14 cellular contexts compared by ENCODE assay signal in the genomic region with DNA sequence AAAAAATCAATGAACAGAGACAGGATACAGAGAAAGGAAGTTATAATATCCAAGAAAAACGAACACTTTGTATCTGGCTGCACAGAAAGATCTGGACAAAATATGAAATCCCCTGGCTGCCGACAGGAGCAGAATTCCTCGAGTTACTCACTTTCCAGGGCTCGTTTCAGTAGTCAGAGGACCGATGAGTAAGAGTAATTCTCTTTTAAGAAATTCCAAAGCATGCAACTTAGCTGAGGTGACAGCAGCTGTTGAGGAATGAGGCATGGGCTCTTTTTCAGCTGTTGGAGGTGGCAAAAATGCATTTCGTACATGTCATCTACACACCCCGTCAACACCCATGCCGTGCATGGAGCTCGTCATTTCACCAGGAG.
DNase-seq lines count a peak whose midpoint lies in the region; ATAC-seq, FAIRE-seq and TF ChIP-seq lines count a peak whose summit lies in the region.
"Had no signal": no experiment of that assay in that cellular context is flagged by ENCODE, and none has a peak within 500 bp of the region (broad histone marks: within the 10 kb centered on the region; RNA-seq: fewer than 3 reads in every experiment).

No MANE protein-coding gene starts in this region.

- POLR2A ChIA-PET in SK-N-SH (lab: Yijun Ruan, JAX): no interaction called here

- peak overlapping the region; percentile 81 for H3K27ac ChIP-seq in astrocyte (ENCODE audit: low read depth, low read length)
- peak overlapping the region; percentile 65 for H3K27ac ChIP-seq in left ventricle myocardium inferior (replicated peaks)
- no peak overlapping the region for H3K27ac ChIP-seq in SK-N-SH (ENCODE audit: low read depth in 2 of 2, low read length in 1 of 2)

- no peaks in the 10 kb centered on the region for H3K9me3 ChIP-seq in astrocyte (ENCODE audit: insufficient read depth, low read depth, low read length)
- no peaks in the 10 kb centered on the region for H3K9me3 ChIP-seq in left ventricle myocardium inferior (replicated peaks)
- H3K9me3 ChIP-seq in SK-N-SH: no peaks in the 10 kb centered on the region

- H3K27ac Mint-ChIP-seq in astrocyte (ENCODE audit: unreplicated experiment): peak overlapping the region; percentile 72
- H3K27ac Mint-ChIP-seq: activated T-cell treated with anti-CD3 and anti-CD28 coated beads, Interleukin-2, amount 50 U/mL, for 24 hours; CD8-positive, alpha-beta memory T cell had no signal

- peak overlapping the region; percentile 82 for H3K9ac ChIP-seq in astrocyte (ENCODE audit: low read length)
- H3K9ac ChIP-seq in SK-N-SH: no peak overlapping the region

- no peaks in the 10 kb centered on the region for H3K27me3 ChIP-seq in astrocyte (ENCODE audit: insufficient read depth, low read length)
- no peaks in the 10 kb centered on the region for H3K27me3 ChIP-seq in left ventricle myocardium inferior (ENCODE audit: low read depth)
- H3K27me3 ChIP-seq in SK-N-SH (ENCODE audit: insufficient read depth): no peaks in the 10 kb centered on the region

- H2AFZ ChIP-seq in astrocyte (ENCODE audit: low read depth, low read length): peak overlapping the region; percentile 91
- H2AFZ ChIP-seq in SK-N-SH (ENCODE audit: low read depth): no peak overlapping the region

- no peaks in the 10 kb centered on the region for H3K79me2 ChIP-seq in astrocyte (ENCODE audit: insufficient read depth, low read length)
- H3K79me2 ChIP-seq in SK-N-SH (ENCODE audit: insufficient read depth): no peaks in the 10 kb centered on the region

- no peak for TF ChIP-seq CTCF in astrocyte (IDR thresholded peaks at IDR 0.05; ENCODE audit: insufficient read depth, low read depth, low read length)
- peak; percentile 28 for TF ChIP-seq CTCF in left ventricle myocardium inferior (IDR thresholded peaks at IDR 0.05; ENCODE audit: borderline replicate concordance)
- TF ChIP-seq CTCF in SK-N-SH (IDR thresholded peaks at IDR 0.05): no peak

- H3K9me3 Mint-ChIP-seq in astrocyte (ENCODE audit: unreplicated experiment): peaks cover 7% of the 10 kb centered on the region
- H3K9me3 Mint-ChIP-seq: activated T-cell treated with anti-CD3 and anti-CD28 coated beads, Interleukin-2, amount 50 U/mL, for 24 hours; CD8-positive, alpha-beta memory T cell had no signal

- peaks cover 17% of the 10 kb centered on the region for H3K4me1 Mint-ChIP-seq in astrocyte (ENCODE audit: low read depth, unreplicated experiment)
- H3K4me1 Mint-ChIP-seq: CD8-positive, alpha-beta memory T cell had no signal

- intact Hi-C loops in left ventricle myocardium inferior (cut with micrococcal nuclease): no loop called here

- H3F3A ChIP-seq in SK-N-SH (replicated peaks; ENCODE audit: insufficient read depth): no peaks in the 10 kb centered on the region

- FAIRE-seq in astrocyte (lab: Jason Lieb, UNC) (peak; percentile 91), HTR-8/SVneo (lab: Jason Lieb, UNC) (no peak)

- WGBS in SK-N-SH (ENCODE audit: low lambda C conversion rate): 14% methylated on average over 5 of the region's 9 CpGs

- ATAC-seq in GM18868 (IDR thresholded peaks at IDR 0.05; ENCODE audit: unreplicated experiment): no peak
- ATAC-seq in GM19452 (IDR thresholded peaks at IDR 0.05; ENCODE audit: unreplicated experiment): no peak

- no peak for TF ChIP-seq EP300 in SK-N-SH (IDR thresholded peaks at IDR 0.05; ENCODE audit: borderline replicate concordance in 1 of 2, low read depth in 1 of 2, low read length in 1 of 2)

- peak overlapping the region; percentile 86 for H3K4me2 ChIP-seq in astrocyte (ENCODE audit: low read length)
- H3K4me2 ChIP-seq in SK-N-SH: no peak overlapping the region

- H3K36me3 ChIP-seq in astrocyte (ENCODE audit: insufficient read depth, low read length) (no peaks in the 10 kb centered on the region), left ventricle myocardium inferior (no peaks in the 10 kb centered on the region), SK-N-SH (replicated peaks in 1 of 2; ENCODE audit: control insufficient read depth in 1 of 2, insufficient read depth in 2 of 2, low read length in 1 of 2) (no peaks in the 10 kb centered on the region)

- H3K4me3 ChIP-seq in astrocyte (ENCODE audit: insufficient read depth, low read depth, low read length) (peak overlapping the region; percentile 48), left ventricle myocardium inferior (peak overlapping the region; percentile 58), SK-N-SH (ENCODE audit: low read depth in 2 of 2, low read length in 1 of 2) (no peak overlapping the region)
- H3K4me3 ChIP-seq: lung had no signal

- H3K9me2 ChIP-seq in SK-N-SH: no peaks in the 10 kb centered on the region

- H3K27me3 Mint-ChIP-seq in astrocyte (ENCODE audit: low read depth, unreplicated experiment): peaks cover 10% of the 10 kb centered on the region

- CTCF ChIA-PET in SK-N-SH (lab: Yijun Ruan, JAX): no interaction called here

- peak; percentile 85 for DNase-seq in AG20443 (ENCODE audit: low spot score)
- DNase-seq in astrocyte (ENCODE audit: low read depth): peak; percentile 84
- no peak for DNase-seq in left ventricle myocardium inferior
- peak; percentile 12 for DNase-seq in pons (ENCODE audit: low spot score)
- no peak for DNase-seq in HTR-8/SVneo (ENCODE audit: insufficient read length, low spot score)
- no peak for DNase-seq in SK-N-SH
- DNase-seq: activated T-cell treated with anti-CD3 and anti-CD28 coated beads, Interleukin-2, amount 50 U/mL, for 24 hours; CD8-positive, alpha-beta memory T cell; effector memory CD4-positive, alpha-beta T cell; NCI-H226; stimulated activated CD4-positive, alpha-beta T cell treated with anti-CD3 and anti-CD28 coated beads, Interleukin-4, amount 100 ng/mL, for 1 hour had no signal

- TF ChIP-seq RAD21 in SK-N-SH (IDR thresholded peaks at IDR 0.05; ENCODE audit: low read length): no peak

- H4K20me1 ChIP-seq in astrocyte (ENCODE audit: insufficient read depth, low read length) (no peaks in the 10 kb centered on the region), SK-N-SH (ENCODE audit: insufficient read depth) (no peaks in the 10 kb centered on the region)

- H3K4me1 ChIP-seq in astrocyte (ENCODE audit: insufficient read depth, low read length) (peaks cover 21% of the 10 kb centered on the region), left ventricle myocardium inferior (peaks cover 19% of the 10 kb centered on the region), SK-N-SH (ENCODE audit: control insufficient read depth in 1 of 2, insufficient read depth in 2 of 2, low read depth in 1 of 2, low read length in 1 of 2) (no peaks in the 10 kb centered on the region)

- no peaks in the 10 kb centered on the region for H3K36me3 Mint-ChIP-seq in astrocyte (ENCODE audit: low read depth, unreplicated experiment)
- H3K36me3 Mint-ChIP-seq: CD8-positive, alpha-beta memory T cell had no signal

- peak overlapping the region; percentile 45 for H3K4me3 Mint-ChIP-seq in astrocyte (ENCODE audit: unreplicated experiment)
- H3K4me3 Mint-ChIP-seq: activated T-cell treated with anti-CD3 and anti-CD28 coated beads, Interleukin-2, amount 50 U/mL, for 24 hours; CD8-positive, alpha-beta memory T cell had no signal

TF ChIP-seq in SK-N-SH, 30 proteins besides CTCF, POLR2A, EP300 and RAD21:
- TF ChIP-seq USF2 (IDR thresholded peaks at IDR 0.05; ENCODE audit: borderline replicate concordance, low read depth, low read length) (no peak), JUND (IDR thresholded peaks at IDR 0.05) (no peak), CHD2 (IDR thresholded peaks at IDR 0.05; ENCODE audit: low read length, partially characterized antibody) (no peak), YY1 (IDR thresholded peaks at IDR 0.05; ENCODE audit: low read depth) (no peak), TCF12 (IDR thresholded peaks at IDR 0.05) (no peak), SMC3 (IDR thresholded peaks at IDR 0.05; ENCODE audit: low read depth, low read length) (no peak), SIN3A (IDR thresholded peaks at IDR 0.05; ENCODE audit: borderline replicate concordance, low read depth, low read length) (no peak)
- TF ChIP-seq, protein P1, sequence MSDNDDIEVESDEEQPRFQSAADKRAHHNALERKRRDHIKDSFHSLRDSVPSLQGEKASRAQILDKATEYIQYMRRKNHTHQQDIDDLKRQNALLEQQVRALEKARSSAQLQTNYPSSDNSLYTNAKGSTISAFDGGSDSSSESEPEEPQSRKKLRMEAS (IDR thresholded peaks at IDR 0.05; ENCODE audit: low read depth): no peak

Comparison
In these comparisons a context has a peak if more than half of its experiments do, and no peak if none do; other contexts are left out.
1. DNase-seq: peak in AG20443 (single experiment), astrocyte (single experiment) and pons (single experiment); none in left ventricle myocardium inferior (single experiment), HTR-8/SVneo (single experiment) and SK-N-SH (single experiment).
2. H3K27ac ChIP-seq: peak in astrocyte (single experiment) and left ventricle myocardium inferior (single experiment); none in SK-N-SH (0 of 2).
3. H3K4me3 ChIP-seq: peak in astrocyte (single experiment) and left ventricle myocardium inferior (single experiment); none in SK-N-SH (0 of 2).